In the genomic region with DNA sequence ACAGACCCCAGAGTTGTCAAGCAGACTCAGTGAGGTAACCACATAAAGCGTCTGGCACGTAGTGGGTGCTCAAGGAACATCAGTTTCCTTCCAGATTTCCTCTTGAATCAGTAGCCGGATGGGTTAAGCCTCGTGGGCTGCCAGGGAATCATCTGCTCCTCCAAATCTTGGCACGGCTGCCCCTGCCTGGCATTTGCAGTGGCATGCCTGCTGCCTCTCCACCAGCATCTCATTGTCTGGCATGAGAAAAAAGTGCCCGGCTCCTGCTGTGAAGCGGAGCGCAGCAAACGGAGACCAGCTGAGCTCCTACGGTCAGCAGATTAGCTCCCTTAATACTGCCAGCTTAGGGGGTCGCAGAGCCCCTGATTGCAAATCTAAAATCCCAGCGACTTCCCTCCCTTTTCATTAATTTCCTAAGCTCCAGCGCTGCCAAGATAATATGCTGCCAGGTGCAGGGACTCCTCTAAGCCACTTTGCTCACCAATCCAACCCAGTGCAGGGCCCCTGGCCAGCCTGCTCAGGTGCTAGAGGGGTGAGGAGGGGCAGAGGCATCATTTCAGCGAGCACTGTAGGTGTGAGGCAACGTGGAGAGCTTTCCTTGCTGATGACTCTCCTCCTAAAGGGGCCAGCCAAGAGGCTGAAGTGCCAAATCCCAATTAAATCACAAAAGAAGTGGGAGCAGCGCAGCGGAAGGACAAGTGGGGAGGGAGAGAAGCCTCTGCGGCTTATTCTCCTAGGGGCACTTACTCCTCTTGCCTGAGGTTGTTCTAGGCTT, we compare ENCODE assay signal across 17 cellular contexts. TPM values are rescaled to one million over a fixed set of nuclear protein-coding genes. Genes with fewer than 3 reads are reported as not detected.
A peak's percentile ranks its signal among the peaks of the same experiment; 100 is the strongest.
DNase-seq lines count a peak whose midpoint lies in the region; ATAC-seq and TF ChIP-seq lines count a peak whose summit lies in the region.
"Had no signal": no experiment of that assay in that cellular context is flagged by ENCODE, and none has a peak within 500 bp of the region (broad histone marks: within the 10 kb centered on the region; RNA-seq: fewer than 3 reads in every experiment).

No MANE protein-coding gene starts in this region.

- no peak for TF ChIP-seq CTCF in prostate gland (IDR thresholded peaks at IDR 0.05)

- H3K9me3 ChIP-seq in prostate gland: no peaks in the 10 kb centered on the region
- H3K9me3 ChIP-seq: colonic mucosa had no signal

- H3K4me1 ChIP-seq in prostate gland (replicated peaks): no peaks in the 10 kb centered on the region
- H3K4me1 ChIP-seq: colonic mucosa had no signal

- no peaks in the 10 kb centered on the region for H3K27me3 ChIP-seq in prostate gland (replicated peaks; ENCODE audit: insufficient read depth)
- H3K27me3 ChIP-seq: colonic mucosa had no signal

- no peak for ATAC-seq in HG02642 (IDR thresholded peaks at IDR 0.05; ENCODE audit: poor library complexity, unreplicated experiment)
- ATAC-seq: stimulated activated naive CD8-positive, alpha-beta T cell treated with anti-CD3 and anti-CD28 coated beads, Interleukin-15, amount 100 ng/mL, for 72 hours had no signal

- no peaks in the 10 kb centered on the region for H3K36me3 ChIP-seq in prostate gland
- H3K36me3 ChIP-seq: colonic mucosa had no signal

- 18% methylated on average over 18 of the region's 18 CpGs for WGBS in prostate gland

- intact Hi-C loops in prostate gland (cut with DNase I): no loop called here

- no peak overlapping the region for H3K4me3 ChIP-seq in prostate gland
- H3K4me3 ChIP-seq: colonic mucosa had no signal

- DNase-seq in NCI-H1105 treated with DMSO at 0.1 percent for 48 hours (lab: John Stamatoyannopoulos, UW) (peak; percentile 76), NCI-H446 treated with DMSO at 0.1 percent for 48 hours (lab: John Stamatoyannopoulos, UW) (peak; percentile 76), globus pallidus (ENCODE audit: low spot score) (peak; percentile 42), prostate gland (ENCODE audit: low spot score) (peak; percentile 6), T-helper 2 cell (no peak), UCSD-AML1 (lab: John Stamatoyannopoulos, UW; ENCODE audit: unreplicated experiment) (no peak), SKM-1 (lab: John Stamatoyannopoulos, UW; ENCODE audit: unreplicated experiment) (no peak)
- DNase-seq: activated CD4-positive, alpha-beta memory T cell treated with anti-CD3 and anti-CD28 coated beads for 36 hours; activated naive CD4-positive, alpha-beta T cell treated with anti-CD3 and anti-CD28 coated beads, Interleukin-2, amount 50 U/mL, for 16 hours; CD4-positive, alpha-beta T cell; colonic mucosa; stimulated activated CD4-positive, alpha-beta T cell treated with anti-CD3 and anti-CD28 coated beads, Interleukin-4, amount 100 ng/mL, for 4 hours; stimulated activated naive CD8-positive, alpha-beta T cell treated with anti-CD3 and anti-CD28 coated beads, Interleukin-15, amount 100 ng/mL, for 72 hours had no signal

- H3K27ac ChIP-seq in prostate gland: no peak overlapping the region
- H3K27ac ChIP-seq: colonic mucosa, parathyroid adenoma had no signal

- no peak for TF ChIP-seq POLR2A in prostate gland (IDR thresholded peaks at IDR 0.05)

RNA-seq across cellular contexts. Expression of a gene that starts 49.6 kb away (rescaled TPM):
- total RNA-seq in prostate gland: 1 to 10 TPM in 1 of 2 donors, under 1 TPM in 1; 0.73 to 2.3 TPM
- total RNA-seq: activated CD4-positive, alpha-beta memory T cell treated with anti-CD3 and anti-CD28 coated beads for 36 hours; CD4-positive, alpha-beta T cell; liver; T-helper 2 cell treated with Interferon-gamma antibody and Interleukin-4, amounts not matched to agents 100 ng/mL and 5 ng/mL, for 36 hours had no signal

Comparison
In these comparisons a context has a peak if more than half of its experiments do, and no peak if none do; other contexts are left out.
1. DNase-seq: peak in NCI-H1105 treated with DMSO at 0.1 percent for 48 hours (single experiment), NCI-H446 treated with DMSO at 0.1 percent for 48 hours (single experiment), globus pallidus (single experiment) and prostate gland (single experiment); none in T-helper 2 cell (0 of 5), UCSD-AML1 (single experiment) and SKM-1 (single experiment).